ENCODE assay signal across 2 cellular contexts in genomic region chr5:1519631-1520141, GRCh38.
TF ChIP-seq lines count a peak whose summit lies in the region.

No MANE protein-coding gene starts in this region.

TF ChIP-seq in IMR-90, 13 proteins besides CTCF, POLR2A, EP300 and RAD21:
- TF ChIP-seq MXI1 (IDR thresholded peaks at IDR 0.05; ENCODE audit: borderline replicate concordance, low read depth, low read length) (no peak), RCOR1 (IDR thresholded peaks at IDR 0.05; ENCODE audit: insufficient replicate concordance, low read length) (no peak), RFX5 (IDR thresholded peaks at IDR 0.05; ENCODE audit: low read depth, low read length) (no peak), MAFK (IDR thresholded peaks at IDR 0.05; ENCODE audit: low read depth, low read length) (no peak), ELK1 (IDR thresholded peaks at IDR 0.05; ENCODE audit: borderline replicate concordance, low read depth, low read length) (no peak), NFE2L2 (IDR thresholded peaks at IDR 0.05; ENCODE audit: low read depth, low read length) (no peak), USF2 (IDR thresholded peaks at IDR 0.05; ENCODE audit: low read depth, low read length) (no peak), SMC3 (IDR thresholded peaks at IDR 0.05; ENCODE audit: low read depth, low read length) (no peak), CHD1 (IDR thresholded peaks at IDR 0.05; ENCODE audit: low read depth, low read length) (no peak)

TF ChIP-seq in HepG2, 621 proteins besides CTCF, POLR2A, EP300 and RAD21:
- TF ChIP-seq ZNF687 (CRISPR knock-in tag; IDR thresholded peaks at IDR 0.05) (peak; percentile 42; the same call in 1 of the 2 replicates), ZNF451 (CRISPR knock-in tag; IDR thresholded peaks at IDR 0.05) (no peak), GABPB1 (CRISPR knock-in tag; IDR thresholded peaks at IDR 0.05) (0 out of 2 replicates have a peak, but pooled peaks have one; percentile 15)
